Comparison of ENCODE assay signal across 8 cellular contexts in genomic region chr19:50728084-50728737, GRCh38. TPM values are rescaled to one million over a fixed set of nuclear protein-coding genes. Genes with fewer than 3 reads are reported as not detected.
A peak's percentile ranks its signal among the peaks of the same experiment; 100 is the strongest.
DNase-seq lines count a peak whose midpoint lies in the region; ATAC-seq, FAIRE-seq and TF ChIP-seq lines count a peak whose summit lies in the region.

No MANE protein-coding gene starts in this region.

- ATAC-seq in GM18519 (IDR thresholded peaks at IDR 0.05; ENCODE audit: low FRiP score, unreplicated experiment) = no peak
- no peak for ATAC-seq in stimulated activated memory B cell treated with anti-CD40 and anti-IgM and Interleukin-4, amounts not matched to agents 10 μg/mL and 1 μg/mL and 100 μg/mL, for 72 hours

- peaks cover 1% of the 10 kb centered on the region for H3K4me1 Mint-ChIP-seq in stimulated activated memory B cell treated with anti-CD40 and anti-IgM and Interleukin-4, amounts not matched to agents 10 μg/mL and 1 μg/mL and 100 μg/mL, for 72 hours

- DNase-seq in GM20000 (ENCODE audit: low spot score) (peak; percentile 40), mammary epithelial cell (peak; percentile 47), kidney epithelial cell (ENCODE audit: low read depth) (peak; percentile 39), NCI-H2171 treated with DMSO at 0.1 percent for 48 hours (lab: John Stamatoyannopoulos, UW) (no peak)
- peak; percentile 44 to 88 (median 75) for DNase-seq in stimulated activated CD4-positive, alpha-beta T cell treated with anti-CD3 and anti-CD28 coated beads, TNF-alpha, amount 100 ng/mL, for 48 hours (ENCODE audit: low read depth in 3 of 3)

- no peak overlapping the region for H3K4me3 ChIP-seq in mammary epithelial cell (replicated peaks in 1 of 3; ENCODE audit: insufficient read depth in 1 of 3, low read depth in 2 of 3, low read length in 3 of 3)
- H3K4me3 ChIP-seq in kidney epithelial cell (ENCODE audit: low read depth, low read length) = no peak overlapping the region

- peak; percentile 95 for FAIRE-seq in TTC549 (lab: Jason Lieb, UNC)

- H3K4me1 ChIP-seq in mammary epithelial cell (ENCODE audit: insufficient read depth, low read length) = peaks cover 22% of the 10 kb centered on the region

- in situ Hi-C loops in mammary epithelial cell (cut with MboI; ENCODE audit: low sequenced_read_pairs in 2 of 2) = loop anchor here in 1 of 2 donors (10.0 kb wide), 2 partner anchors 57 to 187 kb away; partner anchors contain the start of gene KLK4

- H3K79me2 ChIP-seq in mammary epithelial cell (ENCODE audit: insufficient read depth, low read length) = peaks cover 6% of the 10 kb centered on the region

- no peak overlapping the region for H2AFZ ChIP-seq in mammary epithelial cell (ENCODE audit: low read depth, low read length)

- H3K27ac Mint-ChIP-seq in stimulated activated memory B cell treated with anti-CD40 and anti-IgM and Interleukin-4, amounts not matched to agents 10 μg/mL and 1 μg/mL and 100 μg/mL, for 72 hours = no peak overlapping the region

- no peak for TF ChIP-seq CTCF in GM20000 (IDR thresholded peaks at IDR 0.05; ENCODE audit: extremely low read depth, missing control alignments)
- no peak for TF ChIP-seq CTCF in mammary epithelial cell (conservative IDR thresholded peaks at IDR 0.05 in 1 of 2, IDR thresholded peaks at IDR 0.05 in 1 of 2; ENCODE audit: extremely low read depth in 1 of 2, insufficient read depth in 1 of 2, low read depth in 1 of 2, low read length in 2 of 2)
- no peak for TF ChIP-seq CTCF in kidney epithelial cell (IDR thresholded peaks at IDR 0.05; ENCODE audit: insufficient read depth, low read length, poor library complexity, severe bottlenecking)

- H3K27ac ChIP-seq in mammary epithelial cell (ENCODE audit: insufficient read depth, low read depth, low read length) = no peak overlapping the region

- intact Hi-C loops in mammary epithelial cell (cut with micrococcal nuclease) = no loop called here

- 42% methylated on average over 28 of the region's 39 CpGs for WGBS in mammary epithelial cell (ENCODE audit: low coverage, missing lambda C conversion rate)

- H3K4me3 Mint-ChIP-seq in stimulated activated memory B cell treated with anti-CD40 and anti-IgM and Interleukin-4, amounts not matched to agents 10 μg/mL and 1 μg/mL and 100 μg/mL, for 72 hours = no peak overlapping the region

- H3K9me3 ChIP-seq in mammary epithelial cell (replicated peaks; ENCODE audit: insufficient read depth, low read length) = no peaks in the 10 kb centered on the region

- dilution Hi-C loops in mammary epithelial cell (cut with HindIII; ENCODE audit: low sequenced_read_pairs) = no loop called here

- H3K36me3 ChIP-seq in mammary epithelial cell (ENCODE audit: insufficient read depth, low read length) (no peaks in the 10 kb centered on the region), kidney epithelial cell (ENCODE audit: control insufficient read depth, insufficient read depth, low read length) (no peaks in the 10 kb centered on the region)

- no peak overlapping the region for H3K4me2 ChIP-seq in mammary epithelial cell (ENCODE audit: insufficient read depth, low read depth, low read length)

- H3K27me3 ChIP-seq in mammary epithelial cell (ENCODE audit: insufficient read depth, low read length) = no peaks in the 10 kb centered on the region
- H3K27me3 ChIP-seq in kidney epithelial cell (ENCODE audit: control insufficient read depth, insufficient read depth, low read length) = peaks cover 2% of the 10 kb centered on the region

- no TSS peak for BruUV-seq in mammary epithelial cell (replicated peaks; lab: Mats Ljungman, UMichigan)

- no peaks in the 10 kb centered on the region for H3K36me3 Mint-ChIP-seq in stimulated activated memory B cell treated with anti-CD40 and anti-IgM and Interleukin-4, amounts not matched to agents 10 μg/mL and 1 μg/mL and 100 μg/mL, for 72 hours

- H3K9me3 Mint-ChIP-seq in stimulated activated memory B cell treated with anti-CD40 and anti-IgM and Interleukin-4, amounts not matched to agents 10 μg/mL and 1 μg/mL and 100 μg/mL, for 72 hours = peaks cover 3% of the 10 kb centered on the region

- no peak overlapping the region for H3K9ac ChIP-seq in mammary epithelial cell (ENCODE audit: insufficient read depth, low read length)

- no peaks in the 10 kb centered on the region for H4K20me1 ChIP-seq in mammary epithelial cell (ENCODE audit: insufficient read depth, low read length)

- peaks cover 75% of the 10 kb centered on the region for H3K27me3 Mint-ChIP-seq in stimulated activated memory B cell treated with anti-CD40 and anti-IgM and Interleukin-4, amounts not matched to agents 10 μg/mL and 1 μg/mL and 100 μg/mL, for 72 hours

- CTCF ChIA-PET in mammary epithelial cell (lab: Charles Lee; ENCODE audit: low non-redundant PET) = no interaction called here

RNA-seq across cellular contexts. Expression of gene CLEC11A, which starts 5.0 kb away (rescaled TPM):
- 1 to 10 TPM in 1 of 2 donors, under 1 TPM in 1; 0.50 to 3.0 TPM for total RNA-seq in mammary epithelial cell
- 3.3 TPM for polyA plus RNA-seq in mammary epithelial cell
- polyA minus RNA-seq in mammary epithelial cell = not detected
- 6.0 and 12.4 TPM in 2 replicates for total RNA-seq in kidney epithelial cell

RNA-seq across cellular contexts. Expression of gene SHANK1, which starts 8.6 kb away (rescaled TPM):
- under 1 TPM; under 0.01 to 0.14 TPM for total RNA-seq in mammary epithelial cell
- 0.06 TPM for polyA plus RNA-seq in mammary epithelial cell
- polyA minus RNA-seq in mammary epithelial cell = not detected
- total RNA-seq in kidney epithelial cell = 1.2 and 1.6 TPM in 2 replicates

RNA-seq across cellular contexts. Expression of gene GPR32, which starts 42.1 kb away (rescaled TPM):
- total RNA-seq in mammary epithelial cell (not detected), kidney epithelial cell (not detected in 2 replicates)
- polyA plus RNA-seq in mammary epithelial cell = not detected
- not detected for polyA minus RNA-seq in mammary epithelial cell
